ENCODE assay signal across 16 cellular contexts in the genomic region with DNA sequence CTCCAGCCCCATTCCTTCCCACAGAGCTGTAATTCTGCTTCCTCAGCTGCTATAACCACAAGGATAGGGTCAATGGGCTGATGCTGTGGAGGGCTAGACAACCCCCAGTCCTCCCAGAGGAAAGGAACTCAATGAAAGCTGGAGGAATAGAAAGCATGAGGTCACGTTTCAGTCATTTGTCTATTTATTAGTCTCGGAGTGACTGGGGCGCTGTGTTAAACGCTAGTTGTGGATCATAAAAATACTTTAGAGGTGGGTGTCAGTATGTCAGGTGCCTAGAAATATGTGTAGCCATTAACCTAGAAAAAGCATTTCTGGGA. TPM values are rescaled to one million over a fixed set of nuclear protein-coding genes. Genes with fewer than 3 reads are reported as not detected.
A peak's percentile ranks its signal among the peaks of the same experiment; 100 is the strongest.
DNase-seq lines count a peak whose midpoint lies in the region; ATAC-seq, FAIRE-seq and TF ChIP-seq lines count a peak whose summit lies in the region.
"Had no signal": no experiment of that assay in that cellular context is flagged by ENCODE, and none has a peak within 500 bp of the region (broad histone marks: within the 10 kb centered on the region; RNA-seq: fewer than 3 reads in every experiment).

No MANE protein-coding gene starts in this region.

- H3K27ac Mint-ChIP-seq in natural killer cell: peak overlapping the region; percentile 95 to 96
- H3K27ac Mint-ChIP-seq: activated CD4-positive, alpha-beta T cell treated with anti-CD3 and anti-CD28 coated beads for 36 hours had no signal

- peaks cover 87 to 88% of the 10 kb centered on the region in 2 donors for H3K4me1 Mint-ChIP-seq in natural killer cell

- H3K9me3 Mint-ChIP-seq in natural killer cell: no peaks in the 10 kb centered on the region
- H3K9me3 Mint-ChIP-seq: naive thymus-derived CD8-positive, alpha-beta T cell had no signal

- FAIRE-seq in frontal cortex (lab: Jason Lieb, UNC): no peak
- FAIRE-seq: small intestine had no signal

- H3K27ac ChIP-seq in breast epithelium: no peak overlapping the region
- H3K27ac ChIP-seq: HL-60 had no signal

- TF ChIP-seq CTCF in natural killer cell (IDR thresholded peaks at IDR 0.05) (no peak), breast epithelium (IDR thresholded peaks at IDR 0.05) (no peak)

- DNase-seq in KBM-7 (peak; percentile 35), natural killer cell (no peak), Right ventricle myocardium inferior (ENCODE audit: missing footprints) (no peak), breast epithelium (ENCODE audit: low spot score in 2 of 2) (no peak), frontal cortex (ENCODE audit: low spot score in 2 of 2) (no peak)
- DNase-seq: activated CD4-positive, alpha-beta T cell treated with anti-CD3 and anti-CD28 coated beads for 36 hours; DMS 273 treated with DMSO at 0.1 percent for 48 hours; effector CD4-positive, alpha-beta T cell; naive thymus-derived CD8-positive, alpha-beta T cell; NCI-H2029; Peyer's patch; small intestine; stimulated activated naive CD4-positive, alpha-beta T cell had no signal

- H3K9me3 ChIP-seq in breast epithelium: no peaks in the 10 kb centered on the region
- H3K9me3 ChIP-seq: Peyer's patch had no signal

- H3K4me3 ChIP-seq in breast epithelium: no peak overlapping the region
- H3K4me3 ChIP-seq: Peyer's patch had no signal

- H3K36me3 ChIP-seq in breast epithelium: no peaks in the 10 kb centered on the region
- H3K36me3 ChIP-seq: Peyer's patch had no signal

- H3K27me3 Mint-ChIP-seq in natural killer cell (ENCODE audit: low read depth in 2 of 2): no peaks in the 10 kb centered on the region

- no peaks in the 10 kb centered on the region for H3K36me3 Mint-ChIP-seq in natural killer cell
- H3K36me3 Mint-ChIP-seq: naive thymus-derived CD8-positive, alpha-beta T cell had no signal

- ATAC-seq in GM18868 (IDR thresholded peaks at IDR 0.05; ENCODE audit: unreplicated experiment) (peak; percentile 22), GM21786 (IDR thresholded peaks at IDR 0.05; ENCODE audit: unreplicated experiment) (peak; percentile 14), natural killer cell (no peak), Right ventricle myocardium inferior (no peak)

- H3K4me3 Mint-ChIP-seq in natural killer cell: peak overlapping the region; percentile 90
- H3K4me3 Mint-ChIP-seq: activated CD4-positive, alpha-beta T cell treated with anti-CD3 and anti-CD28 coated beads for 36 hours had no signal

- H3K4me1 ChIP-seq in breast epithelium: no peaks in the 10 kb centered on the region

- intact Hi-C loops in natural killer cell (cut with micrococcal nuclease): loop anchor here (5.0 kb wide), 2 partner anchors 300 to 955 kb away; partner anchors contain the start of gene SLFN5
- intact Hi-C loops in Right ventricle myocardium inferior (cut with DNase I): no loop called here
- intact Hi-C loops in breast epithelium (cut with DNase I; ENCODE audit: low total_unique reads): no loop called here

- in situ Hi-C loops in KBM-7 (cut with MboI; ENCODE audit: low pct_unique_long_range_greater_than_20kb, low sequenced_read_pairs): no loop called here

- TF ChIP-seq POLR2A in breast epithelium (IDR thresholded peaks at IDR 0.05): no peak

- H3K27me3 ChIP-seq in breast epithelium: no peaks in the 10 kb centered on the region
- H3K27me3 ChIP-seq: Peyer's patch had no signal

RNA-seq across cellular contexts. Expression of gene CCL3L1, which starts 0.8 kb away (rescaled TPM):
- total RNA-seq in natural killer cell (10 to 100 TPM; 22.2 to 73.9 (median 55.9) TPM), Right ventricle myocardium inferior (not detected), breast epithelium (1 to 10 TPM in 1 of 3 donors, not detected in 2; 5.0 TPM), frontal cortex (0.82 TPM)

RNA-seq across cellular contexts. Expression of gene CCL4L2, which starts 13.5 kb away (rescaled TPM):
- total RNA-seq in natural killer cell: 10 to 100 TPM; 23.7 to 31.2 (median 25.4) TPM
- not detected for total RNA-seq in Right ventricle myocardium inferior
- 1 to 10 TPM in 1 of 3 donors, under 1 TPM in 1, not detected in 1; 0.33 to 6.1 TPM for total RNA-seq in breast epithelium
- total RNA-seq in frontal cortex: 2.4 TPM

RNA-seq across cellular contexts. Expression of gene TBC1D3B, which starts 20.9 kb away (rescaled TPM):
- total RNA-seq in natural killer cell (10 to 100 TPM in 1 of 3 donors, 1 to 10 TPM in 2; 4.3 to 10.7 (median 8.2) TPM), Right ventricle myocardium inferior (4.0 TPM), breast epithelium (1 to 10 TPM; 1.9 to 7.6 (median 5.2) TPM), frontal cortex (1.6 TPM)

Comparison
In these comparisons a context has a peak if more than half of its experiments do, and no peak if none do; other contexts are left out.
1. ATAC-seq: peak in GM18868 (single experiment) and GM21786 (single experiment); none in natural killer cell (0 of 3) and Right ventricle myocardium inferior (single experiment).